In the genomic region with DNA sequence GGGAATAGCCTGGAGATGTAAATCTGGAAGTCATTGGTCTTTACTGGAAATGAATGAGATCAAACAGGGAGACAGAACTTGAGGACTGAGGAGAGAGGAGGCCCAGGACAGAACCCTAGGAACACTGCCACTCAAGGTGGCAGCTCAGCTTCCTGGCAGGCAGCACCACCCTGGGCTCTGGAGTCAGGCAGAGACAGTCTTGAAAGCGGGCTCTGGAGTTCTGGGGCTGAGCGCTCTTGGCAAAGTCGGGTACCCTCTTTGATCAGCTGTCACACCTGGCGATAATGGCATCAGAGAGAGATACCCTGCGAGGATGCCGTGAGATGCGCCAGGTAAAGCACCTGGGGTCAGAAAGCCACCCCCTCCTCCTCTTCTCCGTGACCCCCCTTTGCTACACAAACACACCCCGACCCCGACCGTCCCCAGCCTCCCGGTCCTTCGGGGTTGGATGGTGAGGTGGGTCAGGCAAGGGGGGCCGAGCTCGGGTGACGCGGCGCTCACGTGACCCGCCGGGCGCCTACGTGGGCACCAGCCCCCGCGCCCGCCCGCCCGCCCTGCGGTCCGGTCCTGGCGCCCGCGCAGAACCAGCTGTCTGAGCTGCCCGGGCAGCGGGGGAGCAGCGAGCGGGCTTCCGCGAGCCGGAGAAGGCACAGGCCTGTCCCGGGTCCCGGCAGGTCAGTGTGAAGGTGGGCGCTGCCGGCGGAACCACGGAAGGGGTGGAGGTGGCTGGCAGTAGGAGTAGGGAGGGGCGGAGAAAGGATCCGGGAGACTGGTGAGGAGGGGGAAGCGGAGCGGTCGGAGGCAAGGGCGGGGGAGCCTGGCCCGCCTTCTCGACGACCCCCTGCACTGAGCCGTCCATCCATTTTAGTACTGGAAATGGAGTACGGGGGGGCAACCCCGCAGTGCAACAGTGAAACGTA, we compare ENCODE assay signal across 8 cellular contexts. TPM values are rescaled to one million over a fixed set of nuclear protein-coding genes. Genes with fewer than 3 reads are reported as not detected.
A peak's percentile ranks its signal among the peaks of the same experiment; 100 is the strongest.
DNase-seq lines count a peak whose midpoint lies in the region; ATAC-seq and TF ChIP-seq lines count a peak whose summit lies in the region.

Gene TCEAL3 (plus strand): TSS at position 579 of the 920 bp plus-strand sequence. CDS start 1,102 bp downstream, outside the sequence.

- peak within 1 kb of the TSS; percentile 47 for H3K27ac ChIP-seq in CD8-positive, alpha-beta T cell (ENCODE audit: low read depth, low read length)

- no peak for TF ChIP-seq CTCF in CD8-positive, alpha-beta T cell (IDR thresholded peaks at IDR 0.05)

- H3K27me3 ChIP-seq in CD8-positive, alpha-beta T cell (ENCODE audit: insufficient read depth, low read length), result no peaks in the 10 kb centered on the region
- H3K27me3 ChIP-seq in skeletal muscle satellite cell (ENCODE audit: control insufficient read depth, insufficient read depth, low read length), result no peaks in the 10 kb centered on the region

- POLR2A ChIA-PET in CD8-positive, alpha-beta T cell (lab: Charles Lee), result no interaction called here

- peak within 1 kb of the TSS; percentile 89 for H3K4me3 Mint-ChIP-seq in CD8-positive, alpha-beta T cell

- H3K9me3 ChIP-seq in CD8-positive, alpha-beta T cell (ENCODE audit: low read length), result no peaks in the 10 kb centered on the region
- H3K9me3 ChIP-seq in skeletal muscle satellite cell (replicated peaks; ENCODE audit: low read length), result no peaks in the 10 kb centered on the region

- no peaks in the 10 kb centered on the region for H3K27me3 Mint-ChIP-seq in CD8-positive, alpha-beta T cell (ENCODE audit: low read depth)

- H3K27ac Mint-ChIP-seq in CD8-positive, alpha-beta T cell, result peak within 1 kb of the TSS; percentile 85

- CTCF ChIA-PET in CD8-positive, alpha-beta T cell (lab: Charles Lee), result no interaction called here

- no peaks in the 10 kb centered on the region for H3K4me1 ChIP-seq in CD8-positive, alpha-beta T cell (ENCODE audit: insufficient read depth, low read length)
- H3K4me1 ChIP-seq in skeletal muscle satellite cell (ENCODE audit: control insufficient read depth, insufficient read depth, low read length), result no peaks in the 10 kb centered on the region

- H3K36me3 Mint-ChIP-seq in CD8-positive, alpha-beta T cell, result no peaks in the 10 kb centered on the region

- H3K4me1 Mint-ChIP-seq in CD8-positive, alpha-beta T cell (ENCODE audit: low read depth), result peaks cover 5% of the 10 kb centered on the region

- H3K9me3 Mint-ChIP-seq in CD8-positive, alpha-beta T cell, result no peaks in the 10 kb centered on the region

- H3K4me3 ChIP-seq in CD8-positive, alpha-beta T cell (ENCODE audit: low read depth, low read length), result peak within 1 kb of the TSS; percentile 53
- peak within 1 kb of the TSS; percentile 81 for H3K4me3 ChIP-seq in skeletal muscle satellite cell (ENCODE audit: low read length)

- intact Hi-C loops in CD8-positive, alpha-beta T cell (cut with DNase I, micrococcal nuclease), result loop anchor here (1.0 to 5.0 kb wide), 2 partner anchors 79 to 80 kb away; partner anchors contain the start of gene MORF4L2 (in 2 of the 2)

- no peaks in the 10 kb centered on the region for H3K36me3 ChIP-seq in CD8-positive, alpha-beta T cell (ENCODE audit: insufficient read depth, low read length)
- peaks cover 5% of the 10 kb centered on the region for H3K36me3 ChIP-seq in skeletal muscle satellite cell (ENCODE audit: insufficient read depth, low read length)

- ATAC-seq in CD8-positive, alpha-beta T cell, result peak; percentile 72
- ATAC-seq in GM19372 (IDR thresholded peaks at IDR 0.05; ENCODE audit: low read depth, unreplicated experiment) (peak; percentile 71), HG03521 (IDR thresholded peaks at IDR 0.05; ENCODE audit: unreplicated experiment) (peak; percentile 49)

- H3K4me2 ChIP-seq in skeletal muscle satellite cell (ENCODE audit: low read length), result peak within 1 kb of the TSS; percentile 90

- H3K9ac ChIP-seq in skeletal muscle satellite cell (ENCODE audit: low read depth, low read length), result peak within 1 kb of the TSS; percentile 95

- DNase-seq in CD8-positive, alpha-beta T cell, result peak in 6 of 7 experiments; percentile 8 to 65 (median 44)
- peak; percentile 20 for DNase-seq in T follicular helper cell (ENCODE audit: low read depth)
- peak; percentile 33 for DNase-seq in central memory CD4-positive, alpha-beta T cell
- peak; percentile 73 for DNase-seq in iPS-NIHi11 (ENCODE audit: low spot score)
- DNase-seq in superior temporal gyrus (ENCODE audit: extremely low spot score), result no peak

RNA-seq across cellular contexts. Expression of gene TCEAL3, which starts in this region (rescaled TPM):
- 1 to 10 TPM; 7.3 to 7.6 TPM for total RNA-seq in CD8-positive, alpha-beta T cell
- 5.2 and 9.4 TPM in 2 replicates for total RNA-seq in skeletal muscle satellite cell (2012; rRNA removed)
